Comparison of ENCODE assay signal across 23 cellular contexts in genomic region chr12:104131609-104132008, GRCh38. TPM values are rescaled to one million over a fixed set of nuclear protein-coding genes. Genes with fewer than 3 reads are reported as not detected.
DNase-seq lines count a peak whose midpoint lies in the region; ATAC-seq, FAIRE-seq and TF ChIP-seq lines count a peak whose summit lies in the region.
"Had no signal": no experiment of that assay in that cellular context is flagged by ENCODE, and none has a peak within 500 bp of the region (broad histone marks: within the 10 kb centered on the region; RNA-seq: fewer than 3 reads in every experiment).

No MANE protein-coding gene starts in this region.

- CTCF ChIA-PET in A549 (lab: Yijun Ruan, JAX): interaction anchor here (0.8 to 1.6 kb wide), 2 partner anchors 10 to 254 kb away, joined by 3 read pairs; no protein-coding TSS in a partner anchor

- no peak overlapping the region for H3K4me3 Mint-ChIP-seq in type B pancreatic cell
- H3K4me3 Mint-ChIP-seq: activated CD8-positive, alpha-beta T cell treated with anti-CD3 and anti-CD28 coated beads, Interleukin-2, amount 10 ng/mL, durations not matched to agents 7 days and 5 days; H9; stimulated activated memory B cell treated with anti-CD40 and anti-IgM and Interleukin-4, amounts not matched to agents 10 μg/mL and 1 μg/mL and 100 μg/mL, for 72 hours had no signal

- H3K27ac Mint-ChIP-seq in type B pancreatic cell: no peak overlapping the region
- H3K27ac Mint-ChIP-seq: activated CD8-positive, alpha-beta T cell treated with anti-CD3 and anti-CD28 coated beads, Interleukin-2, amount 10 ng/mL, durations not matched to agents 7 days and 5 days; stimulated activated memory B cell treated with anti-CD40 and anti-IgM and Interleukin-4, amounts not matched to agents 10 μg/mL and 1 μg/mL and 100 μg/mL, for 72 hours had no signal

- TF ChIP-seq CTCF in A549 (IDR thresholded peaks at IDR 0.05) (no peak), Loucy (conservative IDR thresholded peaks at IDR 0.05; ENCODE audit: low read length) (no peak), gastroesophageal sphincter (IDR thresholded peaks at IDR 0.05) (no peak), type B pancreatic cell (conservative IDR thresholded peaks at IDR 0.05) (no peak)

- TF ChIP-seq EP300 in A549 (IDR thresholded peaks at IDR 0.05): no peak
- TF ChIP-seq EP300 in gastroesophageal sphincter (IDR thresholded peaks at IDR 0.05): no peak

- no peak overlapping the region for H3K9ac ChIP-seq in Loucy (ENCODE audit: low read depth, low read length, poor library complexity, severe bottlenecking)
- no peak overlapping the region for H3K9ac ChIP-seq in mesenchymal stem cell (ENCODE audit: low read length)

- H3F3A ChIP-seq in Loucy (ENCODE audit: low read depth): no peaks in the 10 kb centered on the region

- H3K18ac ChIP-seq in mesenchymal stem cell (ENCODE audit: low read depth in 1 of 2, low read length in 2 of 2): no peak overlapping the region

- H3K27ac ChIP-seq in A549 (no peak overlapping the region), gastroesophageal sphincter (peak overlapping the region in 3 of 4 donors; percentile 42 to 49 (median 45)), mesenchymal stem cell (ENCODE audit: low read length, poor library complexity, severe bottlenecking) (no peak overlapping the region)
- H3K27ac ChIP-seq: body of pancreas, suprapubic skin had no signal

- WGBS in A549 (ENCODE audit: missing lambda C conversion rate): 81% methylated on average over 4 of the region's 4 CpGs
- 79 to 90% methylated on average over 4 of the region's 4 CpGs for WGBS in gastroesophageal sphincter (ENCODE audit: low coverage in 1 of 2), 2 donors
- WGBS in mesenchymal stem cell: 88% methylated on average over 3 of the region's 4 CpGs

- no peak overlapping the region for H3K23ac ChIP-seq in mesenchymal stem cell (ENCODE audit: low read length in 2 of 2)

- peaks cover 25% of the 10 kb centered on the region for H3K79me1 ChIP-seq in mesenchymal stem cell (replicated peaks; ENCODE audit: low read length, poor library complexity, severe bottlenecking)

- H4K20me1 ChIP-seq in Loucy (ENCODE audit: insufficient read depth, low read length, poor library complexity, severe bottlenecking): peaks cover 17% of the 10 kb centered on the region

- H3K27me3 ChIP-seq in Loucy (ENCODE audit: insufficient read depth, low read length, poor library complexity, severe bottlenecking) (no peaks in the 10 kb centered on the region), gastroesophageal sphincter (no peaks in the 10 kb centered on the region), mesenchymal stem cell (ENCODE audit: control insufficient read depth in 1 of 2, insufficient read depth in 1 of 2, low read length in 2 of 2) (no peaks in the 10 kb centered on the region)
- H3K27me3 ChIP-seq: body of pancreas, suprapubic skin had no signal

- no peak overlapping the region for H4K8ac ChIP-seq in mesenchymal stem cell (ENCODE audit: low read length)

- H2BK120ac ChIP-seq in mesenchymal stem cell (ENCODE audit: low read depth, low read length): no peak overlapping the region

- H3K9me3 ChIP-seq in A549 (no peaks in the 10 kb centered on the region), Loucy (ENCODE audit: insufficient read depth, low read depth, low read length) (no peaks in the 10 kb centered on the region), gastroesophageal sphincter (no peaks in the 10 kb centered on the region), mesenchymal stem cell (ENCODE audit: control insufficient read depth, low read length) (no peaks in the 10 kb centered on the region)
- H3K9me3 ChIP-seq: body of pancreas, suprapubic skin had no signal

- H3K4me3 ChIP-seq in A549 (no peak overlapping the region), Loucy (ENCODE audit: low read length, poor library complexity, severe bottlenecking) (no peak overlapping the region), gastroesophageal sphincter (no peak overlapping the region), mesenchymal stem cell (ENCODE audit: insufficient read depth in 1 of 2, low read depth in 1 of 2, low read length in 2 of 2) (no peak overlapping the region)
- H3K4me3 ChIP-seq: body of pancreas, suprapubic skin had no signal

- H3K36me3 Mint-ChIP-seq in type B pancreatic cell: peaks cover 4% of the 10 kb centered on the region

- ATAC-seq in A549: peak in 1 of 2 experiments; percentile 15; a peak in 2 of 6 replicates
- no peak for ATAC-seq in gastroesophageal sphincter
- ATAC-seq in HG02678 (IDR thresholded peaks at IDR 0.05; ENCODE audit: unreplicated experiment): no peak
- ATAC-seq: activated CD8-positive, alpha-beta T cell treated with anti-CD3 and anti-CD28 coated beads, Interleukin-2, amount 10 ng/mL, durations not matched to agents 7 days and 5 days; body of pancreas; naive thymus-derived CD4-positive, alpha-beta T cell; stimulated activated memory B cell treated with anti-CD40 and anti-IgM and Interleukin-4, amounts not matched to agents 10 μg/mL and 1 μg/mL and 100 μg/mL, for 72 hours had no signal

- TF ChIP-seq POLR2A in A549 (IDR thresholded peaks at IDR 0.05; ENCODE audit: low read length): no peak
- TF ChIP-seq POLR2A in gastroesophageal sphincter (IDR thresholded peaks at IDR 0.05): no peak

- peak overlapping the region; percentile 40 for H4K91ac ChIP-seq in mesenchymal stem cell (ENCODE audit: low read length)

- TF ChIP-seq RAD21 in A549 (conservative IDR thresholded peaks at IDR 0.05 in 1 of 2, IDR thresholded peaks at IDR 0.05 in 1 of 2): no peak

- no peak overlapping the region for H2BK12ac ChIP-seq in mesenchymal stem cell (ENCODE audit: low read length in 2 of 2)

- H2AFZ ChIP-seq in Loucy (ENCODE audit: low read length): no peak overlapping the region
- H2AFZ ChIP-seq in mesenchymal stem cell (ENCODE audit: low read depth, low read length): no peak overlapping the region

- H3K36me3 ChIP-seq in Loucy (ENCODE audit: insufficient read depth, low read length): peaks cover 24% of the 10 kb centered on the region; the same call in 1 of the 2 replicates
- peaks cover 3 to 61% of the 10 kb centered on the region in 2 donors for H3K36me3 ChIP-seq in gastroesophageal sphincter
- peaks cover 16 to 78% of the 10 kb centered on the region in 2 experiments for H3K36me3 ChIP-seq in mesenchymal stem cell (ENCODE audit: control insufficient read depth in 1 of 2, insufficient read depth in 2 of 2, low read depth in 1 of 2, low read length in 2 of 2)

- no peaks in the 10 kb centered on the region for H3K9me2 ChIP-seq in Loucy (replicated peaks; ENCODE audit: low read depth, low read length)

- H3K4me1 Mint-ChIP-seq in type B pancreatic cell (ENCODE audit: unreplicated experiment): peaks cover 29% of the 10 kb centered on the region

- H2BK5ac ChIP-seq in mesenchymal stem cell (ENCODE audit: low read depth, low read length, poor library complexity, severe bottlenecking): no peak overlapping the region

- H2AK5ac ChIP-seq in mesenchymal stem cell (ENCODE audit: low read length, severe bottlenecking): no peak overlapping the region

- H3K4ac ChIP-seq in mesenchymal stem cell (ENCODE audit: low read depth in 1 of 2, low read length in 2 of 2): no peak overlapping the region

- H3K9me3 Mint-ChIP-seq in type B pancreatic cell: no peaks in the 10 kb centered on the region
- H3K9me3 Mint-ChIP-seq: H9; naive thymus-derived CD4-positive, alpha-beta T cell; stimulated activated memory B cell treated with anti-CD40 and anti-IgM and Interleukin-4, amounts not matched to agents 10 μg/mL and 1 μg/mL and 100 μg/mL, for 72 hours had no signal

- H3K27me3 Mint-ChIP-seq in type B pancreatic cell: no peaks in the 10 kb centered on the region
- H3K27me3 Mint-ChIP-seq: naive thymus-derived CD4-positive, alpha-beta T cell; stimulated activated memory B cell treated with anti-CD40 and anti-IgM and Interleukin-4, amounts not matched to agents 10 μg/mL and 1 μg/mL and 100 μg/mL, for 72 hours had no signal

- H3K4me1 ChIP-seq in A549: peaks cover 68% of the 10 kb centered on the region
- peaks cover 57% of the 10 kb centered on the region for H3K4me1 ChIP-seq in Loucy (ENCODE audit: insufficient read depth, low read length, poor library complexity, severe bottlenecking)
- H3K4me1 ChIP-seq in gastroesophageal sphincter: peaks cover 22 to 84% (median 26%) of the 10 kb centered on the region in 3 donors
- peaks cover 3% of the 10 kb centered on the region for H3K4me1 ChIP-seq in mesenchymal stem cell (ENCODE audit: control insufficient read depth, insufficient read depth, low read depth, low read length)

- POLR2A ChIA-PET in A549 (lab: Yijun Ruan, JAX): no interaction called here

- peaks cover 79% of the 10 kb centered on the region for H3K79me2 ChIP-seq in Loucy (ENCODE audit: insufficient read depth, low read length)

- H3K14ac ChIP-seq in mesenchymal stem cell (ENCODE audit: low read length in 2 of 2): no peak overlapping the region

- no peak overlapping the region for H2BK15ac ChIP-seq in mesenchymal stem cell (ENCODE audit: low read depth, poor library complexity, severe bottlenecking)

- no peak for FAIRE-seq in A549 (lab: Jason Lieb, UNC)
- FAIRE-seq: GM12892 had no signal

- DNase-seq in A549 (ENCODE audit: low read depth in 1 of 2, low spot score in 1 of 2): no peak
- no peak for DNase-seq in mesenchymal stem cell
- DNase-seq in central memory CD4-positive, alpha-beta T cell: no peak
- no peak for DNase-seq in type B pancreatic cell (ENCODE audit: extremely low spot score, unreplicated experiment)
- DNase-seq: activated CD4-positive, CD25-positive, alpha-beta regulatory T cell treated with anti-CD3 and anti-CD28 coated beads, Interleukin-2, amount 50 U/mL, for 72 hours; activated CD8-positive, alpha-beta T cell treated with anti-CD3 and anti-CD28 coated beads, Interleukin-2, amount 10 ng/mL, durations not matched to agents 7 days and 5 days; activated gamma-delta T cell; body of pancreas; cortex of kidney; EL; H9; kidney glomerular epithelial cell; naive thymus-derived CD4-positive, alpha-beta T cell; NCI-H2081 treated with DMSO at 0.1 percent for 48 hours; NCI-H446; nucleus accumbens; SHP77 treated with DMSO at 0.1 percent for 48 hours had no signal

- H3K4me2 ChIP-seq in A549 (peak overlapping the region; percentile 59), Loucy (ENCODE audit: low read depth, low read length, poor library complexity, severe bottlenecking) (peak overlapping the region; percentile 98), mesenchymal stem cell (ENCODE audit: low read length, poor library complexity, severe bottlenecking) (no peak overlapping the region)

TF ChIP-seq in A549, 52 proteins besides CTCF, POLR2A, EP300 and RAD21 (continues in another document):
- no peak for TF ChIP-seq FOSL2 (IDR thresholded peaks at IDR 0.05)
- no peak for TF ChIP-seq FOSL2 (CRISPR knock-in tag; IDR thresholded peaks at IDR 0.05)

RNA-seq across cellular contexts. Expression of gene NFYB, which starts 6.4 kb away (rescaled TPM):
- 40.0 and 70.2 TPM in 2 replicates for polyA plus RNA-seq in A549 (2011; rRNA removed)
- 16.4 and 16.7 TPM in 2 replicates for polyA plus RNA-seq in A549 (2012; cell fraction: cytosol; rRNA removed)
- polyA plus RNA-seq in A549 (2012; cell fraction: nucleus; rRNA removed): 7.2 and 10.8 TPM in 2 replicates
- polyA plus RNA-seq in A549 (2017; fragmentation: RNase III; extraction: RNeasy Plus Mini Kit Qiagen cat#74134 plus additional on column Dnase treatment): 45.2 to 48.3 TPM (median 45.4 TPM) in 3 replicates
- 9.0 and 13.7 TPM in 2 replicates for polyA minus RNA-seq in A549 (2011; rRNA and poly(A)+ RNA removed)
- 100 to 1,000 TPM in 1 of 4 donors, 10 to 100 TPM in 3; 63.7 to 112 (median 78.7) TPM for total RNA-seq in gastroesophageal sphincter
- polyA plus RNA-seq in mesenchymal stem cell (2013, experiment 1 of 2): 11.7 TPM
- 10.7 TPM for polyA plus RNA-seq in mesenchymal stem cell (2013, experiment 2 of 2)
- total RNA-seq in type B pancreatic cell (ENCODE audit: low replicate concordance): 23.0 and 36.4 TPM in 2 replicates

Comparison
In these comparisons a context has a peak if more than half of its experiments do, and no peak if none do; other contexts are left out.
1. H3K27ac ChIP-seq: peak in gastroesophageal sphincter (3 of 4); none in A549 (0 of 2) and mesenchymal stem cell (single experiment).